In the genomic region with DNA sequence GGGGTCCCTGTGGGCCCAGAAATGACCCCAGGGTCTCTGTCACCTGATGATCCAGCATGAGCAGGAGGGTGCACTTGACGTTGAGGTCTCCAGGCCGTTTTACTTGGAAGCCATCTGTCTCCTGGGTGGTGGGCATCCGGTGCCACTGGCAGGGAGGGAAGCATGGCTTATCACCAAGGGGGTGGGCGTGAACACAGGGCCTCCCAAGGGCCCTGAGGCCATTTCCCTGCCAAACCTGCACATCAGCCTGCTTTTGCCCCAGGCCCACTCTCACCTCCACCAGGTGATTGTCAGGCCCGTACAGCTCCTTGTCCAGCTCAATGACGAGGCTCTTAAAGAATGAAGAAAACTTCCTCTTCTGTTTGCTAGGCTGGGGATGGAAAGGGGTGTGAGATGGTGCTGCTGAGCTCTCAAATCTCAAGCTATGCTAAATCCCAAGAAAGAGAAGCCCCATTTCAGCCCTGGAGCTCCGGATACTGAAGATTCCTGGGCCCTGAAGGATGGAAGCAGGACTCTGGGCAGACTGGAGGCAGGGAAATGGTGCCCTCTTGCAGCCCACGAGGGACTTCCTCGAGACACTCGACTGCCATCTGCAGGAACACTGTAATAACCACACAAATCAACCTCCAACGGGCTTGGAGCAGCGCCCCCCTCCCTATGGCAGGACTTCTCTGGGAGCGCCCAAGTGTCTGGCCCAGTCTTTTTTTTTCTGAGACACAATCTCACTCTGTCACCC, we compare ENCODE assay signal across 2 cellular contexts.
TF ChIP-seq lines count a peak whose summit lies in the region.

No MANE protein-coding gene starts in this region.

TF ChIP-seq in HEK293, 187 proteins besides CTCF, POLR2A, EP300 and RAD21 (continues in another document):
- TF ChIP-seq, protein P1, sequence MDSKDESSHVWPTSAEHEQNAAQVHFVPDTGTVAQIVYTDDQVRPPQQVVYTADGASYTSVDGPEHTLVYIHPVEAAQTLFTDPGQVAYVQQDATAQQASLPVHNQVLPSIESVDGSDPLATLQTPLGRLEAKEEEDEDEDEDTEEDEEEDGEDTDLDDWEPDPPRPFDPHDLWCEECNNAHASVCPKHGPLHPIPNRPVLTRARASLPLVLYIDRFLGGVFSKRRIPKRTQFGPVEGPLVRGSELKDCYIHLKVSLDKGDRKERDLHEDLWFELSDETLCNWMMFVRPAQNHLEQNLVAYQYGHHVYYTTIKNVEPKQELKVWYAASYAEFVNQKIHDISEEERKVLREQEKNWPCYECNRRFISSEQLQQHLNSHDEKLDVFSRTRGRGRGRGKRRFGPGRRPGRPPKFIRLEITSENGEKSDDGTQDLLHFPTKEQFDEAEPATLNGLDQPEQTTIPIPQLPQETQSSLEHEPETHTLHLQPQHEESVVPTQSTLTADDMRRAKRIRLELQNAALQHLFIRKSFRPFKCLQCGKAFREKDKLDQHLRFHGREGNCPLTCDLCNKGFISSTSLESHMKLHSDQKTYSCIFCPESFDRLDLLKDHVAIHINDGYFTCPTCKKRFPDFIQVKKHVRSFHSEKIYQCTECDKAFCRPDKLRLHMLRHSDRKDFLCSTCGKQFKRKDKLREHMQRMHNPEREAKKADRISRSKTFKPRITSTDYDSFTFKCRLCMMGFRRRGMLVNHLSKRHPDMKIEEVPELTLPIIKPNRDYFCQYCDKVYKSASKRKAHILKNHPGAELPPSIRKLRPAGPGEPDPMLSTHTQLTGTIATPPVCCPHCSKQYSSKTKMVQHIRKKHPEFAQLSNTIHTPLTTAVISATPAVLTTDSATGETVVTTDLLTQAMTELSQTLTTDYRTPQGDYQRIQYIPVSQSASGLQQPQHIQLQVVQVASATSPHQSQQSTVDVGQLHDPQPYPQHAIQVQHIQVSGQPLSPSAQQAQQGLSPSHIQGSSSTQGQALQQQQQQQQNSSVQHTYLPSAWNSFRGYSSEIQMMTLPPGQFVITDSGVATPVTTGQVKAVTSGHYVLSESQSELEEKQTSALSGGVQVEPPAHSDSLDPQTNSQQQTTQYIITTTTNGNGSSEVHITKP (tag by site-specific recombination; IDR thresholded peaks at IDR 0.05): peak; percentile 88
- TF ChIP-seq HOXD13 (CRISPR knock-in tag; IDR thresholded peaks at IDR 0.05; ENCODE audit: borderline replicate concordance) (no peak), ZNF292 (tag by site-specific recombination; IDR thresholded peaks at IDR 0.05; ENCODE audit: borderline replicate concordance, low read depth) (no peak), GFI1B (tag by site-specific recombination; IDR thresholded peaks at IDR 0.05) (no peak), ZNF184 (tag by site-specific recombination; IDR thresholded peaks at IDR 0.05) (0 out of 2 replicates have a peak, but pooled peaks have one; percentile 38), OVOL3 (tag by site-specific recombination; IDR thresholded peaks at IDR 0.05) (no peak), ZBTB17 (tag by site-specific recombination; IDR thresholded peaks at IDR 0.05) (0 out of 2 replicates have a peak, but pooled peaks have one; percentile 79), ZNF610 (tag by site-specific recombination; IDR thresholded peaks at IDR 0.05; ENCODE audit: borderline replicate concordance) (0 out of 2 replicates have a peak, but pooled peaks have one; percentile 46), ZBTB48 (tag by site-specific recombination; IDR thresholded peaks at IDR 0.05) (no peak), ZFP37 (tag by site-specific recombination; IDR thresholded peaks at IDR 0.05) (no peak), ZSCAN30 (tag by site-specific recombination; IDR thresholded peaks at IDR 0.05) (peak; percentile 53; the same call in 1 of the 2 replicates), ZNF112 (tag by site-specific recombination; IDR thresholded peaks at IDR 0.05) (no peak), ZNF549 (tag by site-specific recombination; IDR thresholded peaks at IDR 0.05) (no peak), ZNF660 (tag by site-specific recombination; IDR thresholded peaks at IDR 0.05) (peak; percentile 91), ZXDB (tag by site-specific recombination; IDR thresholded peaks at IDR 0.05) (no peak), ZNF37A (tag by site-specific recombination; IDR thresholded peaks at IDR 0.05) (no peak), ZNF544 (tag by site-specific recombination; IDR thresholded peaks at IDR 0.05) (no peak), ZNF792 (tag by site-specific recombination; IDR thresholded peaks at IDR 0.05) (no peak), HOXA7 (CRISPR knock-in tag; IDR thresholded peaks at IDR 0.05; ENCODE audit: borderline replicate concordance) (no peak), HOXC10 (CRISPR knock-in tag; IDR thresholded peaks at IDR 0.05) (no peak), ZNF529 (tag by site-specific recombination; IDR thresholded peaks at IDR 0.05; ENCODE audit: insufficient replicate concordance) (no peak), ZNF555 (tag by site-specific recombination; conservative IDR thresholded peaks at IDR 0.05) (no peak), ZFHX2 (tag by site-specific recombination; conservative IDR thresholded peaks at IDR 0.05) (no peak), ZNF221 (tag by site-specific recombination; IDR thresholded peaks at IDR 0.05; ENCODE audit: borderline replicate concordance) (no peak), PRDM1 (tag by site-specific recombination; IDR thresholded peaks at IDR 0.05) (no peak), ZSCAN23 (tag by site-specific recombination; IDR thresholded peaks at IDR 0.05) (no peak), IKZF3 (tag by site-specific recombination; IDR thresholded peaks at IDR 0.05) (peak; percentile 61), ZNF624 (tag by site-specific recombination; IDR thresholded peaks at IDR 0.05) (no peak), ZNF391 (tag by site-specific recombination; IDR thresholded peaks at IDR 0.05; ENCODE audit: borderline replicate concordance, low read depth) (peak; percentile 31; the same call in 1 of the 2 replicates)
- TF ChIP-seq, protein P2, sequence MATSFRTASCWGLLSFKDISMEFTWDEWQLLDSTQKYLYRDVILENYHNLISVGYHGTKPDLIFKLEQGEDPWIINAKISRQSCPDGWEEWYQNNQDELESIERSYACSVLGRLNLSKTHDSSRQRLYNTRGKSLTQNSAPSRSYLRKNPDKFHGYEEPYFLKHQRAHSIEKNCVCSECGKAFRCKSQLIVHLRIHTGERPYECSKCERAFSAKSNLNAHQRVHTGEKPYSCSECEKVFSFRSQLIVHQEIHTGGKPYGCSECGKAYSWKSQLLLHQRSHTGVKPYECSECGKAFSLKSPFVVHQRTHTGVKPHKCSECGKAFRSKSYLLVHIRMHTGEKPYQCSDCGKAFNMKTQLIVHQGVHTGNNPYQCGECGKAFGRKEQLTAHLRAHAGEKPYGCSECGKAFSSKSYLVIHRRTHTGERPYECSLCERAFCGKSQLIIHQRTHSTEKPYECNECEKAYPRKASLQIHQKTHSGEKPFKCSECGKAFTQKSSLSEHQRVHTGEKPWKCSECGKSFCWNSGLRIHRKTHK (tag by site-specific recombination; IDR thresholded peaks at IDR 0.05): no peak
- TF ChIP-seq, protein P3, sequence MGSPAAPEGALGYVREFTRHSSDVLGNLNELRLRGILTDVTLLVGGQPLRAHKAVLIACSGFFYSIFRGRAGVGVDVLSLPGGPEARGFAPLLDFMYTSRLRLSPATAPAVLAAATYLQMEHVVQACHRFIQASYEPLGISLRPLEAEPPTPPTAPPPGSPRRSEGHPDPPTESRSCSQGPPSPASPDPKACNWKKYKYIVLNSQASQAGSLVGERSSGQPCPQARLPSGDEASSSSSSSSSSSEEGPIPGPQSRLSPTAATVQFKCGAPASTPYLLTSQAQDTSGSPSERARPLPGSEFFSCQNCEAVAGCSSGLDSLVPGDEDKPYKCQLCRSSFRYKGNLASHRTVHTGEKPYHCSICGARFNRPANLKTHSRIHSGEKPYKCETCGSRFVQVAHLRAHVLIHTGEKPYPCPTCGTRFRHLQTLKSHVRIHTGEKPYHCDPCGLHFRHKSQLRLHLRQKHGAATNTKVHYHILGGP (tag by site-specific recombination; IDR thresholded peaks at IDR 0.05): no peak

TF ChIP-seq in HepG2, 621 proteins besides CTCF, POLR2A, EP300 and RAD21 (continues in another document):
- TF ChIP-seq, protein P4, sequence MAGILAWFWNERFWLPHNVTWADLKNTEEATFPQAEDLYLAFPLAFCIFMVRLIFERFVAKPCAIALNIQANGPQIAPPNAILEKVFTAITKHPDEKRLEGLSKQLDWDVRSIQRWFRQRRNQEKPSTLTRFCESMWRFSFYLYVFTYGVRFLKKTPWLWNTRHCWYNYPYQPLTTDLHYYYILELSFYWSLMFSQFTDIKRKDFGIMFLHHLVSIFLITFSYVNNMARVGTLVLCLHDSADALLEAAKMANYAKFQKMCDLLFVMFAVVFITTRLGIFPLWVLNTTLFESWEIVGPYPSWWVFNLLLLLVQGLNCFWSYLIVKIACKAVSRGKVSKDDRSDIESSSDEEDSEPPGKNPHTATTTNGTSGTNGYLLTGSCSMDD (CRISPR knock-in tag; IDR thresholded peaks at IDR 0.05): no peak
- TF ChIP-seq, protein P5, sequence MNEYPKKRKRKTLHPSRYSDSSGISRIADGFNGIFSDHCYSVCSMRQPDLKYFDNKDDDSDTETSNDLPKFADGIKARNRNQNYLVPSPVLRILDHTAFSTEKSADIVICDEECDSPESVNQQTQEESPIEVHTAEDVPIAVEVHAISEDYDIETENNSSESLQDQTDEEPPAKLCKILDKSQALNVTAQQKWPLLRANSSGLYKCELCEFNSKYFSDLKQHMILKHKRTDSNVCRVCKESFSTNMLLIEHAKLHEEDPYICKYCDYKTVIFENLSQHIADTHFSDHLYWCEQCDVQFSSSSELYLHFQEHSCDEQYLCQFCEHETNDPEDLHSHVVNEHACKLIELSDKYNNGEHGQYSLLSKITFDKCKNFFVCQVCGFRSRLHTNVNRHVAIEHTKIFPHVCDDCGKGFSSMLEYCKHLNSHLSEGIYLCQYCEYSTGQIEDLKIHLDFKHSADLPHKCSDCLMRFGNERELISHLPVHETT (CRISPR knock-in tag; conservative IDR thresholded peaks at IDR 0.05): no peak
- TF ChIP-seq MTA1 (CRISPR knock-in tag; IDR thresholded peaks at IDR 0.05; ENCODE audit: borderline replicate concordance) (no peak), ZNF225 (CRISPR knock-in tag; IDR thresholded peaks at IDR 0.05) (no peak), LCORL (IDR thresholded peaks at IDR 0.05) (no peak), LCORL (CRISPR knock-in tag; IDR thresholded peaks at IDR 0.05) (no peak), ELF3 (CRISPR knock-in tag; IDR thresholded peaks at IDR 0.05) (peak; percentile 61), MAZ (IDR thresholded peaks at IDR 0.05; ENCODE audit: borderline replicate concordance, low read depth, low read length) (0 out of 2 replicates have a peak, but pooled peaks have one; percentile 57), MAZ (CRISPR knock-in tag; IDR thresholded peaks at IDR 0.05; ENCODE audit: low read depth) (no peak), THAP11 (CRISPR knock-in tag; IDR thresholded peaks at IDR 0.05) (peak; percentile 36), SAP130 (CRISPR knock-in tag; IDR thresholded peaks at IDR 0.05; ENCODE audit: low read depth) (peak; percentile 51)
- TF ChIP-seq, protein P6, sequence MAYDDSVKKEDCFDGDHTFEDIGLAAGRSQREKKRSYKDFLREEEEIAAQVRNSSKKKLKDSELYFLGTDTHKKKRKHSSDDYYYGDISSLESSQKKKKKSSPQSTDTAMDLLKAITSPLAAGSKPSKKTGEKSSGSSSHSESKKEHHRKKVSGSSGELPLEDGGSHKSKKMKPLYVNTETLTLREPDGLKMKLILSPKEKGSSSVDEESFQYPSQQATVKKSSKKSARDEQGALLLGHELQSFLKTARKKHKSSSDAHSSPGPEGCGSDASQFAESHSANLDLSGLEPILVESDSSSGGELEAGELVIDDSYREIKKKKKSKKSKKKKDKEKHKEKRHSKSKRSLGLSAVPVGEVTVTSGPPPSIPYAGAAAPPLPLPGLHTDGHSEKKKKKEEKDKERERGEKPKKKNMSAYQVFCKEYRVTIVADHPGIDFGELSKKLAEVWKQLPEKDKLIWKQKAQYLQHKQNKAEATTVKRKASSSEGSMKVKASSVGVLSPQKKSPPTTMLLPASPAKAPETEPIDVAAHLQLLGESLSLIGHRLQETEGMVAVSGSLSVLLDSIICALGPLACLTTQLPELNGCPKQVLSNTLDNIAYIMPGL (CRISPR knock-in tag; IDR thresholded peaks at IDR 0.05; ENCODE audit: borderline replicate concordance in 1 of 2, low read depth in 1 of 2): peak; percentile 66 to 89; a peak in 3 of 4 replicates
- TF ChIP-seq, protein P7, sequence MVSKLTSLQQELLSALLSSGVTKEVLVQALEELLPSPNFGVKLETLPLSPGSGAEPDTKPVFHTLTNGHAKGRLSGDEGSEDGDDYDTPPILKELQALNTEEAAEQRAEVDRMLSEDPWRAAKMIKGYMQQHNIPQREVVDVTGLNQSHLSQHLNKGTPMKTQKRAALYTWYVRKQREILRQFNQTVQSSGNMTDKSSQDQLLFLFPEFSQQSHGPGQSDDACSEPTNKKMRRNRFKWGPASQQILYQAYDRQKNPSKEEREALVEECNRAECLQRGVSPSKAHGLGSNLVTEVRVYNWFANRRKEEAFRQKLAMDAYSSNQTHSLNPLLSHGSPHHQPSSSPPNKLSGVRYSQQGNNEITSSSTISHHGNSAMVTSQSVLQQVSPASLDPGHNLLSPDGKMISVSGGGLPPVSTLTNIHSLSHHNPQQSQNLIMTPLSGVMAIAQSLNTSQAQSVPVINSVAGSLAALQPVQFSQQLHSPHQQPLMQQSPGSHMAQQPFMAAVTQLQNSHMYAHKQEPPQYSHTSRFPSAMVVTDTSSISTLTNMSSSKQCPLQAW (CRISPR knock-in tag; IDR thresholded peaks at IDR 0.05): no peak
- TF ChIP-seq, protein P8, sequence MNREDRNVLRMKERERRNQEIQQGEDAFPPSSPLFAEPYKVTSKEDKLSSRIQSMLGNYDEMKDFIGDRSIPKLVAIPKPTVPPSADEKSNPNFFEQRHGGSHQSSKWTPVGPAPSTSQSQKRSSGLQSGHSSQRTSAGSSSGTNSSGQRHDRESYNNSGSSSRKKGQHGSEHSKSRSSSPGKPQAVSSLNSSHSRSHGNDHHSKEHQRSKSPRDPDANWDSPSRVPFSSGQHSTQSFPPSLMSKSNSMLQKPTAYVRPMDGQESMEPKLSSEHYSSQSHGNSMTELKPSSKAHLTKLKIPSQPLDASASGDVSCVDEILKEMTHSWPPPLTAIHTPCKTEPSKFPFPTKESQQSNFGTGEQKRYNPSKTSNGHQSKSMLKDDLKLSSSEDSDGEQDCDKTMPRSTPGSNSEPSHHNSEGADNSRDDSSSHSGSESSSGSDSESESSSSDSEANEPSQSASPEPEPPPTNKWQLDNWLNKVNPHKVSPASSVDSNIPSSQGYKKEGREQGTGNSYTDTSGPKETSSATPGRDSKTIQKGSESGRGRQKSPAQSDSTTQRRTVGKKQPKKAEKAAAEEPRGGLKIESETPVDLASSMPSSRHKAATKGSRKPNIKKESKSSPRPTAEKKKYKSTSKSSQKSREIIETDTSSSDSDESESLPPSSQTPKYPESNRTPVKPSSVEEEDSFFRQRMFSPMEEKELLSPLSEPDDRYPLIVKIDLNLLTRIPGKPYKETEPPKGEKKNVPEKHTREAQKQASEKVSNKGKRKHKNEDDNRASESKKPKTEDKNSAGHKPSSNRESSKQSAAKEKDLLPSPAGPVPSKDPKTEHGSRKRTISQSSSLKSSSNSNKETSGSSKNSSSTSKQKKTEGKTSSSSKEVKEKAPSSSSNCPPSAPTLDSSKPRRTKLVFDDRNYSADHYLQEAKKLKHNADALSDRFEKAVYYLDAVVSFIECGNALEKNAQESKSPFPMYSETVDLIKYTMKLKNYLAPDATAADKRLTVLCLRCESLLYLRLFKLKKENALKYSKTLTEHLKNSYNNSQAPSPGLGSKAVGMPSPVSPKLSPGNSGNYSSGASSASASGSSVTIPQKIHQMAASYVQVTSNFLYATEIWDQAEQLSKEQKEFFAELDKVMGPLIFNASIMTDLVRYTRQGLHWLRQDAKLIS (CRISPR knock-in tag; IDR thresholded peaks at IDR 0.05): no peak
- TF ChIP-seq, protein P9, sequence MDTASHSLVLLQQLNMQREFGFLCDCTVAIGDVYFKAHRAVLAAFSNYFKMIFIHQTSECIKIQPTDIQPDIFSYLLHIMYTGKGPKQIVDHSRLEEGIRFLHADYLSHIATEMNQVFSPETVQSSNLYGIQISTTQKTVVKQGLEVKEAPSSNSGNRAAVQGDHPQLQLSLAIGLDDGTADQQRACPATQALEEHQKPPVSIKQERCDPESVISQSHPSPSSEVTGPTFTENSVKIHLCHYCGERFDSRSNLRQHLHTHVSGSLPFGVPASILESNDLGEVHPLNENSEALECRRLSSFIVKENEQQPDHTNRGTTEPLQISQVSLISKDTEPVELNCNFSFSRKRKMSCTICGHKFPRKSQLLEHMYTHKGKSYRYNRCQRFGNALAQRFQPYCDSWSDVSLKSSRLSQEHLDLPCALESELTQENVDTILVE (CRISPR knock-in tag; IDR thresholded peaks at IDR 0.05): peak; percentile 35; the same call in 1 of the 2 replicates
